13 cellular contexts compared by ENCODE assay signal in the genomic region with DNA sequence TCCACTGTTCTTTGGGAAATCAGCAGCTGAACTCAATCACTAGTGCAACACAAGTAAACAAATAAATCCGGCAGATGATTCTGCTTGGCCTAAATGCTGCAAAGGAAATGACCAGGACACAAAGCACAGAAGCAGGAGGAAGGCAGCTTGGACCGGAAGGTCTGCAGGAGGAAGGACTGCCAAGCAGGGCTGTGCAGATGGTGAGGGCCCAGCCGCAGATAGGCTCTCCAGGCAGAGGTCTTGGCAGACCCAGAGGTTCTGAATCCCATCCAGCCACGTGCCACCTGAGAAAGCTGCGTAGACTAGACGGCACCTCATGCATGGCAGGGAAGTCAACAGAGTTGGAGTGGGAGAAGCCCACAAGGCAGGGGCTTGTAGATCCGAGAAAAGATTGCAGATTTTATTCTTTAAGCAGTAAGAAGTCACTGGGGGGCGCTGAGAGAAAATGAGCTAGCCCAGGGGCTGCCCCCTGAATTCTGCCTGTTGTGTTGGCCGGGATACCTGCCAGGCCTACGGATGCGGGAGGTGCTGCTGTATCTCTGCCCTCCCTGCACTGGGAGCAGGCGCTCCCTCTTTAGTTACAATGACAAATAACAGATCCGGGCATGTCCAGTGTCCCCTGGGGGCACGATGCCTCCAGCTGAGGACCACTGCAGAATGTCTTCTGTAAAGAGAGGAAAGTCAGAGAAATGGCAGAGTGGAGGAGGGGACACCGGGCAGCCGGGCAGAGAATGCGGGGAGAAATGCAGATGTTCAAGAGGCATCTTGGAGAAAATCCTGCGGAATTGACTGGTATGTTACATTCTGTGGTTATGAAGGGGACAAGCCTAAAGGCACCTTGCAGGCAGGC.
DNase-seq lines count a peak whose midpoint lies in the region; ATAC-seq and TF ChIP-seq lines count a peak whose summit lies in the region.
"Had no signal": no experiment of that assay in that cellular context is flagged by ENCODE, and none has a peak within 500 bp of the region (broad histone marks: within the 10 kb centered on the region; RNA-seq: fewer than 3 reads in every experiment).

No MANE protein-coding gene starts in this region.

- H3K4me1 ChIP-seq in Loucy (ENCODE audit: insufficient read depth, low read length, poor library complexity, severe bottlenecking): peaks cover 22% of the 10 kb centered on the region

- no peak overlapping the region for H3K4me3 ChIP-seq in Loucy (ENCODE audit: low read length, poor library complexity, severe bottlenecking)
- H3K4me3 ChIP-seq: lung had no signal

- H3K27me3 ChIP-seq in Loucy (ENCODE audit: insufficient read depth, low read length, poor library complexity, severe bottlenecking): no peaks in the 10 kb centered on the region

- no peaks in the 10 kb centered on the region for H3F3A ChIP-seq in Loucy (ENCODE audit: low read depth)

- ATAC-seq in stimulated activated naive CD8-positive, alpha-beta T cell treated with anti-CD3 and anti-CD28 coated beads, Interleukin-15, amount 100 ng/mL, for 72 hours: no peak
- ATAC-seq in esophagus mucosa: no peak
- ATAC-seq: T-helper 17 cell had no signal

- no peaks in the 10 kb centered on the region for H3K36me3 ChIP-seq in Loucy (ENCODE audit: insufficient read depth, low read length)

- H4K20me1 ChIP-seq in Loucy (ENCODE audit: insufficient read depth, low read length, poor library complexity, severe bottlenecking): no peaks in the 10 kb centered on the region

- H3K4me1 Mint-ChIP-seq in stimulated activated naive CD8-positive, alpha-beta T cell treated with anti-CD3 and anti-CD28 coated beads, Interleukin-15, amount 100 ng/mL, for 72 hours: no peaks in the 10 kb centered on the region
- H3K4me1 Mint-ChIP-seq: CD4-positive, alpha-beta memory T cell; T-helper 17 cell had no signal

- H3K9me2 ChIP-seq in Loucy (replicated peaks; ENCODE audit: low read depth, low read length): no peaks in the 10 kb centered on the region

- H3K27ac Mint-ChIP-seq in stimulated activated naive CD8-positive, alpha-beta T cell treated with anti-CD3 and anti-CD28 coated beads, Interleukin-15, amount 100 ng/mL, for 72 hours: no peak overlapping the region
- H3K27ac Mint-ChIP-seq: activated CD4-positive, alpha-beta memory T cell treated with anti-CD3 and anti-CD28 coated beads, Interleukin-2, amount 10 ng/mL, durations not matched to agents 7 days and 5 days; CD4-positive, alpha-beta memory T cell; T-helper 17 cell had no signal

- no peaks in the 10 kb centered on the region for H3K79me2 ChIP-seq in Loucy (ENCODE audit: insufficient read depth, low read length)

- H3K27me3 Mint-ChIP-seq in stimulated activated naive CD8-positive, alpha-beta T cell treated with anti-CD3 and anti-CD28 coated beads, Interleukin-15, amount 100 ng/mL, for 72 hours: peaks cover 38% of the 10 kb centered on the region

- H3K27ac ChIP-seq in VCaP: peak overlapping the region; percentile 40

- no peak overlapping the region for H3K9ac ChIP-seq in Loucy (ENCODE audit: low read depth, low read length, poor library complexity, severe bottlenecking)

- 0 out of 2 replicates have a peak, but pooled peaks have one; percentile 24 for TF ChIP-seq CTCF in Loucy (conservative IDR thresholded peaks at IDR 0.05; ENCODE audit: low read length)
- no peak for TF ChIP-seq CTCF in VCaP (conservative IDR thresholded peaks at IDR 0.05)

- no peak overlapping the region for H2AFZ ChIP-seq in Loucy (ENCODE audit: low read length)

- H3K9me3 ChIP-seq in Loucy (ENCODE audit: insufficient read depth, low read depth, low read length): no peaks in the 10 kb centered on the region

- H3K9me3 Mint-ChIP-seq in stimulated activated naive CD8-positive, alpha-beta T cell treated with anti-CD3 and anti-CD28 coated beads, Interleukin-15, amount 100 ng/mL, for 72 hours: no peaks in the 10 kb centered on the region
- H3K9me3 Mint-ChIP-seq: activated CD4-positive, alpha-beta memory T cell treated with anti-CD3 and anti-CD28 coated beads, Interleukin-2, amount 10 ng/mL, durations not matched to agents 7 days and 5 days had no signal

- DNase-seq in hepatic stellate cell (ENCODE audit: low spot score) (peak; percentile 45), pulmonary artery endothelial cell (ENCODE audit: low read depth, low spot score) (peak; percentile 80), NCI-H510A (lab: John Stamatoyannopoulos, UW) (no peak)
- no peak for DNase-seq in stimulated activated naive CD8-positive, alpha-beta T cell treated with anti-CD3 and anti-CD28 coated beads, Interleukin-15, amount 100 ng/mL, for 72 hours
- DNase-seq: activated CD4-positive, alpha-beta memory T cell treated with anti-CD3 and anti-CD28 coated beads, Interleukin-2, amount 10 ng/mL, durations not matched to agents 7 days and 5 days; activated naive CD4-positive, alpha-beta T cell treated with anti-CD3 and anti-CD28 coated beads, Interleukin-2, amount 50 U/mL, for 16 hours; CD4-positive, alpha-beta memory T cell; foreskin fibroblast; T-helper 17 cell had no signal

- no peak overlapping the region for H3K4me3 Mint-ChIP-seq in stimulated activated naive CD8-positive, alpha-beta T cell treated with anti-CD3 and anti-CD28 coated beads, Interleukin-15, amount 100 ng/mL, for 72 hours
- H3K4me3 Mint-ChIP-seq: activated CD4-positive, alpha-beta memory T cell treated with anti-CD3 and anti-CD28 coated beads, Interleukin-2, amount 10 ng/mL, durations not matched to agents 7 days and 5 days; CD4-positive, alpha-beta memory T cell; T-helper 17 cell had no signal

- H3K4me2 ChIP-seq in Loucy (ENCODE audit: low read depth, low read length, poor library complexity, severe bottlenecking): no peak overlapping the region

Comparison
In these comparisons a context has a peak if more than half of its experiments do, and no peak if none do; other contexts are left out.
1. DNase-seq: peak in hepatic stellate cell (single experiment) and pulmonary artery endothelial cell (single experiment); none in NCI-H510A (single experiment) and stimulated activated naive CD8-positive, alpha-beta T cell treated with anti-CD3 and anti-CD28 coated beads, Interleukin-15, amount 100 ng/mL, for 72 hours (0 of 2).